ENCODE assay signal across 1 cellular context in the genomic region with DNA sequence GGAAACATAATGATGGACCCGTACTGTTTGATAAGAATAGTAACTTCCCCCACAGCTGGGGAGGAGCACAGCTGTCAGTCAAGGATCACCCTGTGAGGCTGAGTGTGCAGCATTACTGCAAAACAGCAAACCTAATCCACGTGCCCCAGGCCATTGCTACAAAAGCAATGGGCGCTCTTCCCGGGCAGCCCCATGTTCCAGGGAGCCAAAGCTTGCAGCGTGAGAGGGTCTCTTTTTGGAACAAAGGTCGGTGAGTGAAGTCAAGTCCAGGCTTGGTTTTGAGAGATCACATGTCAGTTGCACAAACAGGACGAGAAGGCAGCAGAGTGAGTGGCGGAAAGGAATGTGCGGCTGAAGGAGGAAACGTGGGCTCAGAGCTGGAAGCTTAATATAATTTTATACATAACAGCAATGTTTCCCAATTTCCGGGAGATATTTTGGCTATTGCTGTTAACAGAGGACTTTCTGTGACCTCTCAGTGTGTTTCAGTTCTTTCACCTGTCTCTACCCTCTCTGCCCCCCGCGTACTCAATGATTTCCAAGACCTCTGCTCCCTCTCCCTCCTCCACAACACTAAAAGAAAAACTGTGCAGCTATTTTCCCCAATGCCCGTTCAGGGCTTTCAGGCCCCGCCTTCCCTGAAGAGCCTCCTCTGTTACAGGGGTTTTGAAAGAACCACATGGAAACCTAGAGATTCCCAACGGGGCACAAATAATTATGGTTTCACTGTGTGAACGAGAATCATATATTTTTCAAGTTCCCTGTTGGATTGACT.
A peak's percentile ranks its signal among the peaks of the same experiment; 100 is the strongest.
TF ChIP-seq lines count a peak whose summit lies in the region.

No MANE protein-coding gene starts in this region.

TF ChIP-seq in GM12878, 131 proteins besides CTCF, POLR2A, EP300 and RAD21 (continued from another document):
- peak; percentile 60 for TF ChIP-seq PBX3 (IDR thresholded peaks at IDR 0.05; ENCODE audit: insufficient replicate concordance, low read depth, low read length)
